In the genomic region with DNA sequence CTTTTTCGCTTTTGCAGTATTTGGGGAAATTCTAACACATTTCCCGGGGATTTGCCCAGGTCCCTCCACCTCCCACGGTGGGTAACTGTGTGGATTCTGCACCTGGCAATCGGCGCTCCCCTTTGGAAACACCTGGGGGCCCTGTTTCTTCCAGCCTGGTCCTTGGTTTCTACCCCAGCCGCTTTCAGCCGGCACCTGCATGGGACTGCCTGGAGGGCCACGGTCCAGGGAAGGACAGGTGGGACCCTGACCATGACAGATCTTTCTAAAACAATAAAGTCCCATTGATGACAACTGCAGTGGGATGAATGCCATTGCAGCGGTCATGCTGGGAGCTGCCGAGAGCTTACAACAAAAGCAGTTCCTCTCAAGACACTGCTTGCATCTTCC, we compare ENCODE assay signal across 28 cellular contexts.
DNase-seq lines count a peak whose midpoint lies in the region; ATAC-seq and TF ChIP-seq lines count a peak whose summit lies in the region.
"Had no signal": no experiment of that assay in that cellular context is flagged by ENCODE, and none has a peak within 500 bp of the region (broad histone marks: within the 10 kb centered on the region; RNA-seq: fewer than 3 reads in every experiment).

No MANE protein-coding gene starts in this region.

- H3F3A ChIP-seq in PC-9 (ENCODE audit: insufficient read depth, low read depth) (peaks cover 6% of the 10 kb centered on the region; the same call in 1 of the 2 replicates), neural progenitor cell (ENCODE audit: low read depth) (no peaks in the 10 kb centered on the region)

- H2AFZ ChIP-seq in mammary epithelial cell (ENCODE audit: low read depth, low read length), result no peak overlapping the region
- no peak overlapping the region for H2AFZ ChIP-seq in PC-9
- no peak overlapping the region for H2AFZ ChIP-seq in neural progenitor cell (replicated peaks)
- H2AFZ ChIP-seq: hepatocyte had no signal

- in situ Hi-C loops in mammary epithelial cell (cut with MboI; ENCODE audit: low sequenced_read_pairs in 2 of 2), result no loop called here

- dilution Hi-C loops in mammary epithelial cell (cut with HindIII; ENCODE audit: low sequenced_read_pairs), result no loop called here

- H3K27me3 ChIP-seq in mammary epithelial cell (ENCODE audit: insufficient read depth, low read length) (no peaks in the 10 kb centered on the region), PC-9 (ENCODE audit: insufficient read depth, low read depth) (no peaks in the 10 kb centered on the region), neural progenitor cell (no peaks in the 10 kb centered on the region)
- H3K27me3 ChIP-seq: hepatocyte, MG63, upper lobe of right lung had no signal

- H3K36me3 ChIP-seq in mammary epithelial cell (ENCODE audit: insufficient read depth, low read length), result no peaks in the 10 kb centered on the region
- no peaks in the 10 kb centered on the region for H3K36me3 ChIP-seq in PC-9 (ENCODE audit: low read depth)
- no peaks in the 10 kb centered on the region for H3K36me3 ChIP-seq in neural progenitor cell
- H3K36me3 ChIP-seq: upper lobe of right lung had no signal

- H3K9me2 ChIP-seq in PC-9 (ENCODE audit: insufficient read depth), result no peaks in the 10 kb centered on the region

- CTCF ChIA-PET in MCF 10A (lab: Yijun Ruan, JAX), result interaction anchor here (0.6 kb wide), 1 partner anchor 1244 kb away, joined by 3 read pairs; no protein-coding TSS in a partner anchor
- CTCF ChIA-PET in mammary epithelial cell (lab: Charles Lee; ENCODE audit: low non-redundant PET), result no interaction called here
- CTCF ChIA-PET in PC-9 (lab: Charles Lee), result no interaction called here

- H3K4me1 Mint-ChIP-seq in MCF 10A (ENCODE audit: insufficient read depth, unreplicated experiment), result no peaks in the 10 kb centered on the region
- H3K4me1 Mint-ChIP-seq in neural progenitor cell, result peaks cover 23% of the 10 kb centered on the region
- H3K4me1 Mint-ChIP-seq: activated CD4-positive, alpha-beta T cell treated with anti-CD3 and anti-CD28 coated beads, Interleukin-2, amount 10 ng/mL, durations not matched to agents 24 days and 14 days; activated naive CD8-positive, alpha-beta T cell treated with anti-CD3 and anti-CD28 coated beads for 36 hours; natural killer cell; stimulated activated effector memory CD8-positive, alpha-beta T cell treated with anti-CD3 and anti-CD28 coated beads, Interleukin-12 subunit alpha, Interleukin-12 subunit beta, amount 100 ng/mL, for 72 hours had no signal

- H3K4me3 Mint-ChIP-seq in MCF 10A (ENCODE audit: unreplicated experiment) (no peak overlapping the region), neural progenitor cell (no peak overlapping the region)
- H3K4me3 Mint-ChIP-seq: activated CD4-positive, alpha-beta T cell treated with anti-CD3 and anti-CD28 coated beads, Interleukin-2, amount 10 ng/mL, durations not matched to agents 24 days and 14 days; activated naive CD8-positive, alpha-beta T cell treated with anti-CD3 and anti-CD28 coated beads for 36 hours; CD4-positive, alpha-beta T cell; natural killer cell; stimulated activated effector memory CD8-positive, alpha-beta T cell treated with anti-CD3 and anti-CD28 coated beads, Interleukin-12 subunit alpha, Interleukin-12 subunit beta, amount 100 ng/mL, for 72 hours had no signal

- intact Hi-C loops in MCF 10A (cut with micrococcal nuclease) (no loop called here), mammary epithelial cell (cut with micrococcal nuclease) (no loop called here), PC-9 (cut with micrococcal nuclease; ENCODE audit: unreplicated experiment) (no loop called here)

- H3K9ac ChIP-seq in mammary epithelial cell (ENCODE audit: insufficient read depth, low read length) (no peak overlapping the region), neural progenitor cell (no peak overlapping the region)

- no peak overlapping the region for H3K27ac ChIP-seq in mammary epithelial cell (ENCODE audit: insufficient read depth, low read depth, low read length)
- peak overlapping the region; percentile 61 for H3K27ac ChIP-seq in PC-9
- no peak overlapping the region for H3K27ac ChIP-seq in neural progenitor cell
- H3K27ac ChIP-seq: A549, hepatocyte, HL-60, upper lobe of right lung had no signal

- no peaks in the 10 kb centered on the region for H3K9me3 Mint-ChIP-seq in MCF 10A (ENCODE audit: unreplicated experiment)
- H3K9me3 Mint-ChIP-seq in neural progenitor cell, result no peaks in the 10 kb centered on the region
- H3K9me3 Mint-ChIP-seq: activated CD4-positive, alpha-beta T cell treated with anti-CD3 and anti-CD28 coated beads, Interleukin-2, amount 10 ng/mL, durations not matched to agents 24 days and 14 days; activated naive CD8-positive, alpha-beta T cell treated with anti-CD3 and anti-CD28 coated beads for 36 hours; CD4-positive, alpha-beta T cell; natural killer cell; stimulated activated effector memory CD8-positive, alpha-beta T cell treated with anti-CD3 and anti-CD28 coated beads, Interleukin-12 subunit alpha, Interleukin-12 subunit beta, amount 100 ng/mL, for 72 hours had no signal

- WGBS in mammary epithelial cell (ENCODE audit: low coverage, missing lambda C conversion rate), result 84% methylated on average over 10 of the region's 10 CpGs

- H3K27me3 Mint-ChIP-seq in MCF 10A (ENCODE audit: insufficient read depth, unreplicated experiment) (no peaks in the 10 kb centered on the region), neural progenitor cell (ENCODE audit: insufficient read depth, low read depth) (peaks cover 7% of the 10 kb centered on the region)
- H3K27me3 Mint-ChIP-seq: activated CD4-positive, alpha-beta T cell treated with anti-CD3 and anti-CD28 coated beads, Interleukin-2, amount 10 ng/mL, durations not matched to agents 24 days and 14 days; activated naive CD8-positive, alpha-beta T cell treated with anti-CD3 and anti-CD28 coated beads for 36 hours; CD4-positive, alpha-beta T cell had no signal

- H3K9me3 ChIP-seq in mammary epithelial cell (replicated peaks; ENCODE audit: insufficient read depth, low read length), result no peaks in the 10 kb centered on the region
- H3K9me3 ChIP-seq in PC-9 (ENCODE audit: insufficient read depth, low read depth), result no peaks in the 10 kb centered on the region
- no peaks in the 10 kb centered on the region for H3K9me3 ChIP-seq in neural progenitor cell (ENCODE audit: low read depth)
- H3K9me3 ChIP-seq: A549, MG63, mucosa of descending colon, upper lobe of right lung had no signal

- H3K27ac Mint-ChIP-seq in MCF 10A (ENCODE audit: low read depth, unreplicated experiment) (no peak overlapping the region), neural progenitor cell (peak overlapping the region; percentile 42)
- H3K27ac Mint-ChIP-seq: activated CD4-positive, alpha-beta T cell treated with anti-CD3 and anti-CD28 coated beads, Interleukin-2, amount 10 ng/mL, durations not matched to agents 24 days and 14 days; activated naive CD8-positive, alpha-beta T cell treated with anti-CD3 and anti-CD28 coated beads for 36 hours; CD4-positive, alpha-beta T cell; natural killer cell; stimulated activated effector memory CD8-positive, alpha-beta T cell treated with anti-CD3 and anti-CD28 coated beads, Interleukin-12 subunit alpha, Interleukin-12 subunit beta, amount 100 ng/mL, for 72 hours had no signal

- no peak for TF ChIP-seq CTCF in MCF 10A (IDR thresholded peaks at IDR 0.05; ENCODE audit: unreplicated experiment)
- TF ChIP-seq CTCF in mammary epithelial cell (conservative IDR thresholded peaks at IDR 0.05 in 1 of 2, IDR thresholded peaks at IDR 0.05 in 1 of 2; ENCODE audit: extremely low read depth in 1 of 2, insufficient read depth in 1 of 2, low read depth in 1 of 2, low read length in 2 of 2), result no peak
- no peak for TF ChIP-seq CTCF in PC-9 (conservative IDR thresholded peaks at IDR 0.05)
- TF ChIP-seq CTCF in neural progenitor cell (IDR thresholded peaks at IDR 0.05), result no peak

- ATAC-seq in GM21786 (IDR thresholded peaks at IDR 0.05; ENCODE audit: unreplicated experiment), result no peak
- ATAC-seq in GM21576 (IDR thresholded peaks at IDR 0.05; ENCODE audit: unreplicated experiment), result no peak
- ATAC-seq: A549, natural killer cell, upper lobe of right lung had no signal

- H3K4me2 ChIP-seq in mammary epithelial cell (ENCODE audit: insufficient read depth, low read depth, low read length), result no peak overlapping the region
- H3K4me2 ChIP-seq in PC-9, result peak overlapping the region; percentile 56
- H3K4me2 ChIP-seq in neural progenitor cell, result no peak overlapping the region
- H3K4me2 ChIP-seq: A549, hepatocyte had no signal

- H4K20me1 ChIP-seq in mammary epithelial cell (ENCODE audit: insufficient read depth, low read length) (no peaks in the 10 kb centered on the region), PC-9 (ENCODE audit: insufficient read depth) (no peaks in the 10 kb centered on the region), neural progenitor cell (ENCODE audit: low read depth) (no peaks in the 10 kb centered on the region)

- H3K4me3 ChIP-seq in mammary epithelial cell (replicated peaks in 1 of 3; ENCODE audit: insufficient read depth in 1 of 3, low read depth in 2 of 3, low read length in 3 of 3) (no peak overlapping the region), PC-9 (peak overlapping the region; percentile 21; the same call in 1 of the 2 replicates), neural progenitor cell (no peak overlapping the region)
- H3K4me3 ChIP-seq: A549, hepatocyte, MG63, mucosa of descending colon, upper lobe of right lung had no signal

- H3K79me2 ChIP-seq in mammary epithelial cell (ENCODE audit: insufficient read depth, low read length) (no peaks in the 10 kb centered on the region), PC-9 (ENCODE audit: low read depth) (no peaks in the 10 kb centered on the region), neural progenitor cell (ENCODE audit: low read depth) (no peaks in the 10 kb centered on the region)
- H3K79me2 ChIP-seq: hepatocyte had no signal

- no peaks in the 10 kb centered on the region for H3K4me1 ChIP-seq in mammary epithelial cell (ENCODE audit: insufficient read depth, low read length)
- H3K4me1 ChIP-seq in PC-9 (replicated peaks; ENCODE audit: insufficient read depth), result peaks cover 4% of the 10 kb centered on the region; the same call in 1 of the 2 replicates
- peaks cover 8% of the 10 kb centered on the region for H3K4me1 ChIP-seq in neural progenitor cell
- H3K4me1 ChIP-seq: A549, upper lobe of right lung had no signal

- H3K36me3 Mint-ChIP-seq in MCF 10A (ENCODE audit: insufficient read depth, unreplicated experiment) (peaks cover 5% of the 10 kb centered on the region), neural progenitor cell (no peaks in the 10 kb centered on the region)
- H3K36me3 Mint-ChIP-seq: activated naive CD8-positive, alpha-beta T cell treated with anti-CD3 and anti-CD28 coated beads for 36 hours; natural killer cell; stimulated activated effector memory CD8-positive, alpha-beta T cell treated with anti-CD3 and anti-CD28 coated beads, Interleukin-12 subunit alpha, Interleukin-12 subunit beta, amount 100 ng/mL, for 72 hours had no signal

- BruUV-seq in MCF 10A (replicated peaks; lab: Mats Ljungman, UMichigan) (no TSS peak), mammary epithelial cell (replicated peaks; lab: Mats Ljungman, UMichigan) (no TSS peak), PC-9 (replicated peaks; lab: Mats Ljungman, UMichigan) (no TSS peak)

- POLR2A ChIA-PET in MCF 10A (lab: Yijun Ruan, JAX) (no interaction called here), PC-9 (lab: Charles Lee; ENCODE audit: unreplicated experiment) (interaction anchor here (0.7 kb wide), 1 partner anchor 70 kb away, joined by 3 read pairs; no protein-coding TSS in a partner anchor)

- DNase-seq in MCF 10A (ENCODE audit: unreplicated experiment) (peak; percentile 21), mammary epithelial cell (no peak), PC-9 (no peak), neural progenitor cell (ENCODE audit: low spot score) (no peak), A172 (ENCODE audit: low spot score) (no peak), NCI-H146 treated with DMSO at 0.1 percent for 48 hours (lab: John Stamatoyannopoulos, UW; ENCODE audit: unreplicated experiment) (no peak)
- DNase-seq: activated CD4-positive, alpha-beta T cell treated with anti-CD3 and anti-CD28 coated beads, Interleukin-2, amount 10 ng/mL, durations not matched to agents 24 days and 14 days; activated gamma-delta T cell; activated naive CD8-positive, alpha-beta T cell treated with anti-CD3 and anti-CD28 coated beads for 36 hours; CD4-positive, alpha-beta T cell; KG1; kidney glomerular epithelial cell; mucosa of descending colon; natural killer cell; NCI-H1105; NCI-H2029; NCI-H2227 treated with DMSO at 0.1 percent for 48 hours; NCI-H526; stimulated activated CD4-positive, alpha-beta T cell treated with anti-CD3 and anti-CD28 coated beads, Interleukin-15, amount 100 ng/mL, for 24 hours; SW 1271; upper lobe of right lung had no signal
